In the genomic region with DNA sequence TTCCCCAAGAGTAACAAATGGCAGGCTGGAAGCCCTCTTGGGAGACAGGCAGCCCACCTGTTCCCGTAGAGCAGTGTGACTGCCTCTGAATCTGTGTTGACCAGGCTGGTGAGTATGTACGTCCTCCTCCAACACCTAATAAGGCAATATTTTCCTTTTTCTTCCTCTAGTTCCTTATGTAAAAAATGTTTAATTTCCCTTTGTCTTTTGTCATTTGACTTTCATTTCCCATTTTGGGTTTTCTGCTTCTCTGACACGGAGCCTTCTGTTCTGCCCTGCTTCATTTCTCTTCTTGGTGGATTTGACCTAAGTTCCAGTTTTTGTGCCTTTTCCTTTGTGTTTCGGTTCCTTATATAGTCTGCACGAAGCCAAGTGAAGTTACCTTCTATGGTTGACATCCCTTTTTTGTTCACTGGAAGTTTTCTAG, we compare ENCODE assay signal across 1 cellular context.
TF ChIP-seq lines count a peak whose summit lies in the region.

No MANE protein-coding gene starts in this region.

TF ChIP-seq in HepG2, 621 proteins besides CTCF, POLR2A, EP300 and RAD21 (continued from another document):
- no peak for TF ChIP-seq ZNF543 (CRISPR knock-in tag; IDR thresholded peaks at IDR 0.05)
- TF ChIP-seq ZMYM4 (CRISPR knock-in tag; IDR thresholded peaks at IDR 0.05): no peak
- no peak for TF ChIP-seq MED8 (CRISPR knock-in tag; IDR thresholded peaks at IDR 0.05; ENCODE audit: insufficient replicate concordance)
- TF ChIP-seq NR2F2 (IDR thresholded peaks at IDR 0.05; ENCODE audit: borderline replicate concordance, low read depth): no peak
- no peak for TF ChIP-seq MXI1 (IDR thresholded peaks at IDR 0.05; ENCODE audit: borderline replicate concordance, low read depth, low read length)
- no peak for TF ChIP-seq YY1 (IDR thresholded peaks at IDR 0.05; ENCODE audit: insufficient read depth, insufficient replicate concordance, low read depth, low read length)
- TF ChIP-seq ARID2 (CRISPR knock-in tag; IDR thresholded peaks at IDR 0.05; ENCODE audit: borderline replicate concordance): no peak
- no peak for TF ChIP-seq FIP1L1 (IDR thresholded peaks at IDR 0.05; ENCODE audit: borderline replicate concordance, insufficient read depth, low read depth, low read length)
- no peak for TF ChIP-seq ZNF441 (CRISPR knock-in tag; IDR thresholded peaks at IDR 0.05; ENCODE audit: borderline replicate concordance)
- no peak for TF ChIP-seq ZNF101 (CRISPR knock-in tag; IDR thresholded peaks at IDR 0.05; ENCODE audit: borderline replicate concordance, low read depth)
- TF ChIP-seq HNRNPLL (IDR thresholded peaks at IDR 0.05; ENCODE audit: low read depth, low read length, poor library complexity, severe bottlenecking): no peak
